8 cellular contexts compared by ENCODE assay signal in the genomic region with DNA sequence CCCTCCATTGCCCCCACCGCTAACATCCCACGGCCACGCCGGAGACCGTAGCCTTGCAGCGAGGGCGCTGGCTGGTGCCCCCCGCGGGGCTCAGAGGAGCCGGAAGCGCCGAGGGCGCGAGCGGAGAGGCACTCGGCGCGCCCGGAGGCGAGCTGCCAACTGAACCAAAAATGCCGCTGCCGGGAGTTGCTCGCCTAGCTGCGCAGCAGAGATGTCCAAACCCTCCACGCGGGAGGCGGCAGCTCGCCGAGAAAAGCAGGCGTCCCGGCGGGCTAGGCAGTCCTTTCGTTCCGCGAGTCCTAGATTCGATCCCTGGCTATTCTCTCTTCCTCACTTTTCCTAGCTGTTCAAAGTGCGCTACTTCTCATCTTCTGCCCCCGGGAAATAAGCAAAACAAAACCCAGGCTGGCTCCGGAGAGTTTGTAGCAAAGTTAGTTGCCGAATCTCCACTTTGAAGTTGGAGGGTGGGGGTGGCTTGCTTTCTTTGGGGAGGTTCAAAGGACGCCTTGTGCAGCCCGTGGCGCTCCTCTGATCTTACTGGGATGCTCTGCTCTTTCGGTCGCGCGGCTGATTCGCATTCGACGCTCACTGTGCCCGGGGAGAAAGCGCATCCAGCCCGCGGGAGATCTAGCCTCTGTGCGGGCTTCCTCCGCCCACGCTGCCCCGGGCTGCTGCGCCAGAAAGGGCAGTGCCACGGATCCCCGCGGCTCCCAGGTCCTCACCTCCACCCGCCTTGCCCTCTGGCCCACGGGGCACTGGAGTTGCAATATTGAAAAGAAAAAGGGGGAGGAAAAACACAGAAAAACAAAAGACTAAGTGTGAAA. TPM values are rescaled to one million over a fixed set of nuclear protein-coding genes. Genes with fewer than 3 reads are reported as not detected.
A peak's percentile ranks its signal among the peaks of the same experiment; 100 is the strongest.
DNase-seq lines count a peak whose midpoint lies in the region; ATAC-seq, FAIRE-seq and TF ChIP-seq lines count a peak whose summit lies in the region.

No MANE protein-coding gene starts in this region.

- peak; percentile 15 for DNase-seq in Calu3
- DNase-seq in LoVo (ENCODE audit: low spot score) = peak; percentile 23
- DNase-seq in astrocyte (ENCODE audit: low read depth) = peak; percentile 13
- DNase-seq in spleen = no peak
- no peak for DNase-seq in RCC 7860 (ENCODE audit: low spot score)

- intact Hi-C loops in Calu3 (cut with micrococcal nuclease; ENCODE audit: unreplicated experiment) = no loop called here
- intact Hi-C loops in spleen (cut with DNase I; ENCODE audit: low total_unique reads) = no loop called here

- H3K4me1 Mint-ChIP-seq in Calu3 (ENCODE audit: low read depth, unreplicated experiment) = peaks cover under 1% of the 10 kb centered on the region
- peaks cover 1% of the 10 kb centered on the region for H3K4me1 Mint-ChIP-seq in astrocyte (ENCODE audit: low read depth, unreplicated experiment)

- H3K4me3 Mint-ChIP-seq in Calu3 (ENCODE audit: low read depth, unreplicated experiment) (peak overlapping the region; percentile 78), astrocyte (ENCODE audit: unreplicated experiment) (peak overlapping the region; percentile 79)

- no peaks in the 10 kb centered on the region for H4K20me1 ChIP-seq in astrocyte (ENCODE audit: insufficient read depth, low read length)

- H3K9ac ChIP-seq in astrocyte (ENCODE audit: low read length) (peak overlapping the region; percentile 75), iPS-20b (ENCODE audit: low read depth, low read length) (no peak overlapping the region)

- H3K4me1 ChIP-seq in astrocyte (ENCODE audit: insufficient read depth, low read length) (peaks cover 2% of the 10 kb centered on the region), iPS-20b (ENCODE audit: insufficient read depth, low read length) (peaks cover 5% of the 10 kb centered on the region; the same call in 1 of the 2 replicates), spleen (peaks cover 20 to 52% (median 38%) of the 10 kb centered on the region in 6 donors)

- no peaks in the 10 kb centered on the region for H3K27me3 Mint-ChIP-seq in Calu3 (ENCODE audit: unreplicated experiment)
- H3K27me3 Mint-ChIP-seq in astrocyte (ENCODE audit: low read depth, unreplicated experiment) = peaks cover 82% of the 10 kb centered on the region

- peaks cover 6% of the 10 kb centered on the region for H3K9me3 ChIP-seq in astrocyte (ENCODE audit: insufficient read depth, low read depth, low read length)
- no peaks in the 10 kb centered on the region for H3K9me3 ChIP-seq in iPS-20b (ENCODE audit: insufficient read depth, low read depth, low read length)
- peaks cover 0 to 25% (median 0%) of the 10 kb centered on the region in 8 donors for H3K9me3 ChIP-seq in spleen

- CTCF ChIA-PET in Calu3 (lab: Charles Lee) = interaction anchor here (0.6 to 0.7 kb wide), 2 partner anchors 347 to 363 kb away, joined by 4 to 9 read pairs; no protein-coding TSS in a partner anchor

- peak overlapping the region; percentile 89 for H3K4me2 ChIP-seq in astrocyte (ENCODE audit: low read length)

- H3K4me3 ChIP-seq in astrocyte (ENCODE audit: insufficient read depth, low read depth, low read length) (peak overlapping the region; percentile 65), iPS-20b (ENCODE audit: low read length) (peak overlapping the region; percentile 74), spleen (peak overlapping the region; percentile 19 to 66 (median 32))

- H3K36me3 Mint-ChIP-seq in Calu3 (ENCODE audit: insufficient read depth, unreplicated experiment) (peaks cover 28% of the 10 kb centered on the region), astrocyte (ENCODE audit: low read depth, unreplicated experiment) (no peaks in the 10 kb centered on the region)

- FAIRE-seq in astrocyte (lab: Jason Lieb, UNC) = no peak
- no peak for FAIRE-seq in RCC 7860 (lab: Jason Lieb, UNC)

- peak overlapping the region; percentile 5 for H3K27ac Mint-ChIP-seq in Calu3 (ENCODE audit: unreplicated experiment)
- peak overlapping the region; percentile 63 for H3K27ac Mint-ChIP-seq in astrocyte (ENCODE audit: unreplicated experiment)

- no peak for TF ChIP-seq CTCF in Calu3 (IDR thresholded peaks at IDR 0.05; ENCODE audit: unreplicated experiment)
- TF ChIP-seq CTCF in astrocyte (IDR thresholded peaks at IDR 0.05; ENCODE audit: insufficient read depth, low read depth, low read length) = no peak
- TF ChIP-seq CTCF in spleen (IDR thresholded peaks at IDR 0.05 in 8 of 11, conservative IDR thresholded peaks at IDR 0.05 in 3 of 11) = no peak

- BruUV-seq in Calu3 (replicated peaks; lab: Mats Ljungman, UMichigan) = TSS peak; percentile 53

- no peak for TF ChIP-seq POLR2A in spleen (IDR thresholded peaks at IDR 0.05)

- peaks cover 24% of the 10 kb centered on the region for H3K79me2 ChIP-seq in astrocyte (ENCODE audit: insufficient read depth, low read length)

- H3K9me3 Mint-ChIP-seq in Calu3 (ENCODE audit: low read depth, unreplicated experiment) = no peaks in the 10 kb centered on the region
- peaks cover 29% of the 10 kb centered on the region for H3K9me3 Mint-ChIP-seq in astrocyte (ENCODE audit: unreplicated experiment)

- H3K27ac ChIP-seq in astrocyte (ENCODE audit: low read depth, low read length) = peak overlapping the region; percentile 48
- no peak overlapping the region for H3K27ac ChIP-seq in iPS-20b (ENCODE audit: low read length)
- no peak overlapping the region for H3K27ac ChIP-seq in spleen

- no peak for ATAC-seq in HG03280 (IDR thresholded peaks at IDR 0.05; ENCODE audit: unreplicated experiment)
- ATAC-seq in HG03432 (IDR thresholded peaks at IDR 0.05; ENCODE audit: unreplicated experiment) = no peak

- H3K36me3 ChIP-seq in astrocyte (ENCODE audit: insufficient read depth, low read length) = no peaks in the 10 kb centered on the region
- no peaks in the 10 kb centered on the region for H3K36me3 ChIP-seq in iPS-20b (ENCODE audit: insufficient read depth, low read depth, low read length)
- H3K36me3 ChIP-seq in spleen = no peaks in the 10 kb centered on the region

- peak overlapping the region; percentile 72 for H2AFZ ChIP-seq in astrocyte (ENCODE audit: low read depth, low read length)

- peaks cover 77% of the 10 kb centered on the region for H3K27me3 ChIP-seq in astrocyte (ENCODE audit: insufficient read depth, low read length)
- H3K27me3 ChIP-seq in iPS-20b (ENCODE audit: insufficient read depth, low read length) = peaks cover 99% of the 10 kb centered on the region
- H3K27me3 ChIP-seq in spleen (replicated peaks in 1 of 7) = peaks cover 14 to 100% (median 100%) of the 10 kb centered on the region in 7 donors

- WGBS in spleen, 5 donors = 0 to 1% (median 1%) methylated on average over 28 to 64 of the region's 64 CpGs

RNA-seq across cellular contexts. Expression of gene NKX6-1, which starts 0.7 kb away (rescaled TPM):
- total RNA-seq in Calu3 (2022) (1.2 and 1.8 TPM in 2 replicates), astrocyte (0.14 TPM in 1 of 2 replicates, not detected in the other), spleen (not detected)
- not detected for polyA plus RNA-seq in spleen

Comparison
In these comparisons a context has a peak if more than half of its experiments do, and no peak if none do; other contexts are left out.
1. DNase-seq: peak in Calu3 (single experiment), LoVo (single experiment) and astrocyte (single experiment); none in spleen (single experiment) and RCC 7860 (single experiment).
2. Peak in every context shown above with its lines, with median percentiles within 50 percentile points of each other: H3K4me3 ChIP-seq.